ENCODE assay signal across 10 cellular contexts in genomic region chr4:86961103-86961502, GRCh38. TPM values are rescaled to one million over a fixed set of nuclear protein-coding genes. Genes with fewer than 3 reads are reported as not detected.
DNase-seq lines count a peak whose midpoint lies in the region; ATAC-seq and TF ChIP-seq lines count a peak whose summit lies in the region.
"Had no signal": no experiment of that assay in that cellular context is flagged by ENCODE, and none has a peak within 500 bp of the region (broad histone marks: within the 10 kb centered on the region; RNA-seq: fewer than 3 reads in every experiment).

No MANE protein-coding gene starts in this region.

- H3K4me1 Mint-ChIP-seq in endodermal cell = peaks cover 49% of the 10 kb centered on the region
- peaks cover 34% of the 10 kb centered on the region for H3K4me1 Mint-ChIP-seq in CD8-positive, alpha-beta T cell (ENCODE audit: low read depth)

- H3K9me2 ChIP-seq in Loucy (replicated peaks; ENCODE audit: low read depth, low read length) = no peaks in the 10 kb centered on the region

- H4K20me1 ChIP-seq in Loucy (ENCODE audit: insufficient read depth, low read length, poor library complexity, severe bottlenecking) = no peaks in the 10 kb centered on the region

- intact Hi-C loops in stomach (cut with DNase I; ENCODE audit: low total_unique reads) = no loop called here
- intact Hi-C loops in CD8-positive, alpha-beta T cell (cut with DNase I, micrococcal nuclease) = no loop called here
- intact Hi-C loops in head of caudate nucleus (cut with DNase I) = no loop called here
- intact Hi-C loops in thyroid gland (cut with DNase I) = no loop called here

- H3K27me3 Mint-ChIP-seq in endodermal cell (ENCODE audit: insufficient read depth) = no peaks in the 10 kb centered on the region
- no peaks in the 10 kb centered on the region for H3K27me3 Mint-ChIP-seq in CD8-positive, alpha-beta T cell (ENCODE audit: low read depth)

- no peak for TF ChIP-seq EP300 in stomach (IDR thresholded peaks at IDR 0.05)

- no peak for ATAC-seq in CD8-positive, alpha-beta T cell

- POLR2A ChIA-PET in CD8-positive, alpha-beta T cell (lab: Charles Lee) = interaction anchor here (1.7 kb wide), 1 partner anchor 25 kb away, joined by 5 read pairs; no protein-coding TSS in a partner anchor

- no peak for TF ChIP-seq POLR2A in stomach (IDR thresholded peaks at IDR 0.05)
- no peak for TF ChIP-seq POLR2A in thyroid gland (IDR thresholded peaks at IDR 0.05)

- H3K4me2 ChIP-seq in Loucy (ENCODE audit: low read depth, low read length, poor library complexity, severe bottlenecking) = peak overlapping the region; percentile 87

- H3K9ac ChIP-seq in Loucy (ENCODE audit: low read depth, low read length, poor library complexity, severe bottlenecking) (peak overlapping the region; percentile 84), endodermal cell (ENCODE audit: extremely low read depth, low read length, poor library complexity, severe bottlenecking) (no peak overlapping the region)

- H3K4me3 Mint-ChIP-seq in endodermal cell = peak overlapping the region; percentile 37
- H3K4me3 Mint-ChIP-seq in CD8-positive, alpha-beta T cell = no peak overlapping the region

- peaks cover 75% of the 10 kb centered on the region for H3K79me2 ChIP-seq in Loucy (ENCODE audit: insufficient read depth, low read length)

- no peak overlapping the region for H2AFZ ChIP-seq in Loucy (ENCODE audit: low read length)

- H3K27me3 ChIP-seq in Loucy (ENCODE audit: insufficient read depth, low read length, poor library complexity, severe bottlenecking) (no peaks in the 10 kb centered on the region), endodermal cell (ENCODE audit: control insufficient read depth, insufficient read depth, low read length, poor library complexity, severe bottlenecking) (no peaks in the 10 kb centered on the region), stomach (no peaks in the 10 kb centered on the region), thyroid gland (no peaks in the 10 kb centered on the region)
- H3K27me3 ChIP-seq in CD8-positive, alpha-beta T cell (ENCODE audit: insufficient read depth, low read length) = no peaks in the 10 kb centered on the region

- H3K4me3 ChIP-seq in Loucy (ENCODE audit: low read length, poor library complexity, severe bottlenecking) (peak overlapping the region; percentile 73), endodermal cell (ENCODE audit: low read length) (no peak overlapping the region), stomach (no peak overlapping the region), thyroid gland (replicated peaks in 1 of 3) (no peak overlapping the region)
- no peak overlapping the region for H3K4me3 ChIP-seq in CD8-positive, alpha-beta T cell (ENCODE audit: low read depth, low read length)

- H3K4me1 ChIP-seq in Loucy (ENCODE audit: insufficient read depth, low read length, poor library complexity, severe bottlenecking) (peaks cover 67% of the 10 kb centered on the region), endodermal cell (ENCODE audit: control insufficient read depth, insufficient read depth, low read length) (peaks cover 38% of the 10 kb centered on the region), stomach (peaks cover 28 to 78% (median 49%) of the 10 kb centered on the region in 4 donors), thyroid gland (peaks cover 20 to 44% of the 10 kb centered on the region in 2 donors)
- peaks cover 11% of the 10 kb centered on the region for H3K4me1 ChIP-seq in CD8-positive, alpha-beta T cell (ENCODE audit: insufficient read depth, low read length)

- H3K9me3 ChIP-seq in Loucy (ENCODE audit: insufficient read depth, low read depth, low read length) (no peaks in the 10 kb centered on the region), endodermal cell (ENCODE audit: control insufficient read depth, low read length) (no peaks in the 10 kb centered on the region), stomach (no peaks in the 10 kb centered on the region), thyroid gland (no peaks in the 10 kb centered on the region)
- no peaks in the 10 kb centered on the region for H3K9me3 ChIP-seq in CD8-positive, alpha-beta T cell (ENCODE audit: low read length)

- 94 to 100% methylated on average over 1 to 4 of the region's 4 CpGs for WGBS in endodermal cell (ENCODE audit: insufficient coverage in 1 of 2, insufficient read length in 1 of 2), 2 experiments
- WGBS in stomach, 5 donors = 69 to 79% (median 75%) methylated on average over 4 of the region's 4 CpGs
- WGBS in thyroid gland, 2 donors = 89 to 95% methylated on average over 4 of the region's 4 CpGs

- CTCF ChIA-PET in CD8-positive, alpha-beta T cell (lab: Charles Lee) = no interaction called here

- DNase-seq in NCI-H510A treated with DMSO at 0.1 percent for 48 hours (lab: John Stamatoyannopoulos, UW) (peak; percentile 14), NCI-H510A (lab: John Stamatoyannopoulos, UW) (no peak), endodermal cell (no peak), stomach (no peak), head of caudate nucleus (no peak), thyroid gland (no peak)
- DNase-seq in CD8-positive, alpha-beta T cell = no peak
- DNase-seq: 8988T; stimulated activated CD4-positive, alpha-beta T cell treated with anti-CD3 and anti-CD28 coated beads, Interleukin-1b, Interleukin-23, amount 100 ng/mL, for 48 hours had no signal

- peak overlapping the region; percentile 95 for H3K27ac ChIP-seq in endodermal cell (ENCODE audit: low read depth, low read length)
- H3K27ac ChIP-seq in stomach = peak overlapping the region in 4 of 5 donors; percentile 41 to 78 (median 71)
- H3K27ac ChIP-seq in CD8-positive, alpha-beta T cell (ENCODE audit: low read depth, low read length) = no peak overlapping the region
- H3K27ac ChIP-seq in thyroid gland = no peak overlapping the region

- peaks cover 21% of the 10 kb centered on the region for H3F3A ChIP-seq in Loucy (ENCODE audit: low read depth)

- H3K27ac Mint-ChIP-seq in endodermal cell = peak overlapping the region; percentile 92
- H3K27ac Mint-ChIP-seq in CD8-positive, alpha-beta T cell = no peak overlapping the region

- TF ChIP-seq CTCF in Loucy (conservative IDR thresholded peaks at IDR 0.05; ENCODE audit: low read length) = no peak
- no peak for TF ChIP-seq CTCF in endodermal cell (conservative IDR thresholded peaks at IDR 0.05)
- TF ChIP-seq CTCF in stomach (IDR thresholded peaks at IDR 0.05) = no peak
- TF ChIP-seq CTCF in CD8-positive, alpha-beta T cell (IDR thresholded peaks at IDR 0.05) = no peak
- no peak for TF ChIP-seq CTCF in thyroid gland (IDR thresholded peaks at IDR 0.05)

- H3K36me3 ChIP-seq in Loucy (ENCODE audit: insufficient read depth, low read length) = no peaks in the 10 kb centered on the region
- peaks cover 24% of the 10 kb centered on the region for H3K36me3 ChIP-seq in endodermal cell (ENCODE audit: control insufficient read depth, insufficient read depth, low read length)
- no peaks in the 10 kb centered on the region for H3K36me3 ChIP-seq in stomach
- no peaks in the 10 kb centered on the region for H3K36me3 ChIP-seq in CD8-positive, alpha-beta T cell (ENCODE audit: insufficient read depth, low read length)
- H3K36me3 ChIP-seq in thyroid gland = no peaks in the 10 kb centered on the region

- H3K9me3 Mint-ChIP-seq in endodermal cell = no peaks in the 10 kb centered on the region
- no peaks in the 10 kb centered on the region for H3K9me3 Mint-ChIP-seq in CD8-positive, alpha-beta T cell

- H3K36me3 Mint-ChIP-seq in endodermal cell (ENCODE audit: low read depth) = peaks cover 18% of the 10 kb centered on the region
- peaks cover 33% of the 10 kb centered on the region for H3K36me3 Mint-ChIP-seq in CD8-positive, alpha-beta T cell

RNA-seq across cellular contexts. Expression of gene AFF1, which starts 26.3 kb away (rescaled TPM):
- total RNA-seq in endodermal cell (100 to 1,000 TPM; 134 to 171 TPM), stomach (100 to 1,000 TPM in 1 of 5 donors, 10 to 100 TPM in 4; 57.5 to 177 (median 78.5) TPM), thyroid gland (100 to 1,000 TPM; 155 to 238 (median 192) TPM)
- 30.2 TPM for polyA plus RNA-seq in endodermal cell (2013, experiment 1 of 2)
- 31.3 TPM for polyA plus RNA-seq in endodermal cell (2013, experiment 2 of 2)
- 10 to 100 TPM in 1 of 3 donors, 1 to 10 TPM in 2; 6.9 to 10.7 (median 7.1) TPM for polyA plus RNA-seq in stomach
- 10 to 100 TPM; 32.3 to 33.8 TPM for total RNA-seq in CD8-positive, alpha-beta T cell

Comparison
In these comparisons a context has a peak if more than half of its experiments do, and no peak if none do; other contexts are left out.
1. H3K27ac ChIP-seq: peak in endodermal cell (single experiment) and stomach (4 of 5); none in CD8-positive, alpha-beta T cell (single experiment) and thyroid gland (0 of 3).